Comparison of ENCODE assay signal across 20 cellular contexts in genomic region chr5:80753712-80754111, GRCh38.
"Had no signal": no experiment of that assay in that cellular context is flagged by ENCODE, and none has a peak within 500 bp of the region (broad histone marks: within the 10 kb centered on the region; RNA-seq: fewer than 3 reads in every experiment).

No MANE protein-coding gene starts in this region.

- H3K27me3 ChIP-seq: adrenal gland, hepatocyte, spleen, testis, upper lobe of left lung had no signal

- H3K79me2 ChIP-seq: hepatocyte had no signal

- H3K9me3 Mint-ChIP-seq: activated CD4-positive, alpha-beta memory T cell treated with anti-CD3 and anti-CD28 coated beads for 36 hours; activated T-helper 17 cell treated with anti-CD3 and anti-CD28 coated beads, Interleukin-2, amount 50 U/mL, for 72 hours; effector memory CD8-positive, alpha-beta T cell; nephron progenitor cell had no signal

- H3K36me3 ChIP-seq: adrenal gland had no signal

- H3K4me3 Mint-ChIP-seq: activated B cell treated with CpG ODN at 0.5 μM for 24 hours; activated CD4-positive, alpha-beta memory T cell treated with anti-CD3 and anti-CD28 coated beads for 36 hours; effector memory CD8-positive, alpha-beta T cell; nephron progenitor cell; stimulated activated memory B cell treated with anti-CD40 and anti-IgM and Interleukin-4, amounts not matched to agents 10 μg/mL and 1 μg/mL and 100 μg/mL, for 72 hours had no signal

- H3K27me3 Mint-ChIP-seq: activated B cell treated with CpG ODN at 0.5 μM for 24 hours; activated CD4-positive, alpha-beta memory T cell treated with anti-CD3 and anti-CD28 coated beads for 36 hours; activated T-helper 17 cell treated with anti-CD3 and anti-CD28 coated beads, Interleukin-2, amount 50 U/mL, for 72 hours; effector memory CD8-positive, alpha-beta T cell; stimulated activated memory B cell treated with anti-CD40 and anti-IgM and Interleukin-4, amounts not matched to agents 10 μg/mL and 1 μg/mL and 100 μg/mL, for 72 hours had no signal

- H2AFZ ChIP-seq: hepatocyte had no signal

- H3K27ac ChIP-seq: adrenal gland, hepatocyte, testis, upper lobe of left lung had no signal

- H3K27ac Mint-ChIP-seq: activated B cell treated with CpG ODN at 0.5 μM for 24 hours; activated CD4-positive, alpha-beta memory T cell treated with anti-CD3 and anti-CD28 coated beads for 36 hours; nephron progenitor cell had no signal

- ATAC-seq: effector memory CD8-positive, alpha-beta T cell; left cardiac atrium; stimulated activated memory B cell treated with anti-CD40 and anti-IgM and Interleukin-4, amounts not matched to agents 10 μg/mL and 1 μg/mL and 100 μg/mL, for 72 hours had no signal

- H3K9me3 ChIP-seq: adrenal gland, spleen, testis, upper lobe of left lung had no signal

- H3K4me3 ChIP-seq: adrenal gland, hepatocyte, spleen, testis, upper lobe of left lung had no signal

- H3K4me1 ChIP-seq: adrenal gland, testis, upper lobe of left lung had no signal

- DNase-seq: activated B cell treated with CpG ODN at 0.5 μM for 24 hours; activated CD4-positive, alpha-beta memory T cell treated with anti-CD3 and anti-CD28 coated beads for 36 hours; activated CD4-positive, alpha-beta T cell treated with anti-CD3 and anti-CD28 coated beads for 4 hours; activated naive CD4-positive, alpha-beta T cell; activated T-cell treated with anti-CD3 and anti-CD28 coated beads for 4 hours; adrenal gland; effector memory CD8-positive, alpha-beta T cell; foreskin fibroblast; left cardiac atrium; mesendoderm; nephron progenitor cell; occipital lobe; retina; spleen; stimulated activated CD4-positive, alpha-beta T cell treated with anti-CD3 and anti-CD28 coated beads, Interleukin-4, amount 100 ng/mL, for 4 hours; testis; upper lobe of left lung had no signal

- H3K4me2 ChIP-seq: hepatocyte had no signal
